ENCODE assay signal across 9 cellular contexts in genomic region chr7:111232249-111233084, GRCh38.
DNase-seq lines count a peak whose midpoint lies in the region; ATAC-seq and TF ChIP-seq lines count a peak whose summit lies in the region.
"Had no signal": no experiment of that assay in that cellular context is flagged by ENCODE, and none has a peak within 500 bp of the region (broad histone marks: within the 10 kb centered on the region; RNA-seq: fewer than 3 reads in every experiment).

No MANE protein-coding gene starts in this region.

- no peaks in the 10 kb centered on the region for H4K20me1 ChIP-seq in PC-9 (ENCODE audit: insufficient read depth)

- peak; percentile 85 for ATAC-seq in GM18858 (IDR thresholded peaks at IDR 0.05; ENCODE audit: unreplicated experiment)
- ATAC-seq in HG02642 (IDR thresholded peaks at IDR 0.05; ENCODE audit: poor library complexity, unreplicated experiment) = peak; percentile 74
- ATAC-seq in psoas muscle = no peak
- no peak for ATAC-seq in right cardiac atrium

- BruUV-seq in PC-9 (replicated peaks; lab: Mats Ljungman, UMichigan) = no TSS peak

- H3F3A ChIP-seq in PC-9 (ENCODE audit: insufficient read depth, low read depth) = peaks cover 4% of the 10 kb centered on the region; the same call in 1 of the 2 replicates

- no peaks in the 10 kb centered on the region for H3K79me2 ChIP-seq in PC-9 (ENCODE audit: low read depth)

- peak overlapping the region; percentile 54 for H3K27ac ChIP-seq in PC-9
- no peak overlapping the region for H3K27ac ChIP-seq in psoas muscle
- no peak overlapping the region for H3K27ac ChIP-seq in right cardiac atrium (ENCODE audit: low read length)

- peaks cover 14% of the 10 kb centered on the region for H3K4me1 ChIP-seq in PC-9 (replicated peaks; ENCODE audit: insufficient read depth)
- no peaks in the 10 kb centered on the region for H3K4me1 ChIP-seq in psoas muscle
- no peaks in the 10 kb centered on the region for H3K4me1 ChIP-seq in right cardiac atrium (ENCODE audit: control insufficient read depth, insufficient read depth, low read length)

- no peaks in the 10 kb centered on the region for H3K9me2 ChIP-seq in PC-9 (ENCODE audit: insufficient read depth)

- intact Hi-C loops in PC-9 (cut with micrococcal nuclease; ENCODE audit: unreplicated experiment) (no loop called here), psoas muscle (cut with DNase I) (no loop called here), right cardiac atrium (cut with DNase I) (no loop called here)

- TF ChIP-seq CTCF in PC-9 (conservative IDR thresholded peaks at IDR 0.05) (no peak), psoas muscle (IDR thresholded peaks at IDR 0.05) (no peak)

- no peaks in the 10 kb centered on the region for H3K27me3 ChIP-seq in PC-9 (ENCODE audit: insufficient read depth, low read depth)
- H3K27me3 ChIP-seq in psoas muscle (ENCODE audit: insufficient read depth in 3 of 3, low read length in 2 of 3) = no peaks in the 10 kb centered on the region
- H3K27me3 ChIP-seq in right cardiac atrium (ENCODE audit: control insufficient read depth, insufficient read depth) = no peaks in the 10 kb centered on the region

- CTCF ChIA-PET in PC-9 (lab: Charles Lee) = no interaction called here

- H3K9me3 ChIP-seq in PC-9 (ENCODE audit: insufficient read depth, low read depth) = no peaks in the 10 kb centered on the region
- H3K9me3 ChIP-seq in psoas muscle = no peaks in the 10 kb centered on the region
- no peaks in the 10 kb centered on the region for H3K9me3 ChIP-seq in right cardiac atrium (ENCODE audit: control insufficient read depth, low read length)

- DNase-seq in PC-9 (peak in 1 of 2 experiments; percentile 77), kidney tubule cell (ENCODE audit: low spot score) (peak; percentile 81), retina (no peak), NCI-H2029 (lab: John Stamatoyannopoulos, UW) (no peak), psoas muscle (no peak), right cardiac atrium (no peak)
- DNase-seq: cortex of kidney had no signal

- H2AFZ ChIP-seq in PC-9 = no peak overlapping the region

- H3K4me3 ChIP-seq in PC-9 = no peak overlapping the region
- no peak overlapping the region for H3K4me3 ChIP-seq in psoas muscle
- no peak overlapping the region for H3K4me3 ChIP-seq in right cardiac atrium (ENCODE audit: low read length)

- POLR2A ChIA-PET in PC-9 (lab: Charles Lee; ENCODE audit: unreplicated experiment) = no interaction called here

- no peaks in the 10 kb centered on the region for H3K36me3 ChIP-seq in PC-9 (ENCODE audit: low read depth)
- no peaks in the 10 kb centered on the region for H3K36me3 ChIP-seq in psoas muscle (ENCODE audit: insufficient read depth in 1 of 2, low read depth in 1 of 2)

- WGBS in psoas muscle, 3 donors = 69 to 81% (median 75%) methylated on average over 3 of the region's 3 CpGs
- WGBS in right cardiac atrium = 69% methylated on average over 3 of the region's 3 CpGs

- H3K4me2 ChIP-seq in PC-9 = peak overlapping the region; percentile 22

Comparison
In these comparisons a context has a peak if more than half of its experiments do, and no peak if none do; other contexts are left out.
1. ATAC-seq: peak in GM18858 (single experiment) and HG02642 (single experiment); none in psoas muscle (0 of 4) and right cardiac atrium (0 of 2).